In the genomic region with DNA sequence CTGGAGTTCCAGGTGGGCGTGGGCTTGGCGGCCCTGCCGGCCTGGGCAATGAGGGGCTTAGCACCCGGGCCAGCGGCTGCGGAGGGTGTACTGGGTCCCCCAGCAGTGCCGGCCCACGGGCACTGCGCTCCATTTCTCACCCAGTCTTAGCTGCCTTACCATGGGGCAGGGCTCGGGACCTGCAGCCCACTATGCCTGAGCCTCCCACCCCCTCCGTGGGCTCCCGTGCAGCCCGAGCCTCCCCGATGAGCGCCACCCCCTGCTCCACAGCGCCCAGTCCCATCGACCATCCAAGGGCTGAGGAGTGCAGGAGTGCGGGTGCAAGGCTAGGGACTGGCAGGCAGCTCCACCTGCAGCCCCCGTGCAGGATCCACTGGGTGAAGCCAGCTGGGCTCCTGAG, we compare ENCODE assay signal across 4 cellular contexts.
A peak's percentile ranks its signal among the peaks of the same experiment; 100 is the strongest.
DNase-seq lines count a peak whose midpoint lies in the region; ATAC-seq, FAIRE-seq and TF ChIP-seq lines count a peak whose summit lies in the region.
"Not testable (repeated sequence)": the region's sequence is repeated elsewhere in the genome, so short reads cannot be mapped to it uniquely, and the experiment has no call there.

No MANE protein-coding gene starts in this region.

- ATAC-seq in K562, HepG2: not testable (repeated sequence)

- POLR2A ChIA-PET in K562 (lab: Yijun Ruan, JAX); HepG2 (lab: Yijun Ruan, JAX): not testable (repeated sequence)

- BruUV-seq in K562 (replicated peaks; lab: Mats Ljungman, UMichigan); HepG2 (replicated peaks; lab: Mats Ljungman, UMichigan): not testable (repeated sequence)

- H3K9me3 ChIP-seq in K562 (replicated peaks; ENCODE audit: control insufficient read depth, insufficient read depth, low read depth, low read length); HepG2 (ENCODE audit: low read length): not testable (repeated sequence)

- H3K4me1 ChIP-seq in K562 (replicated peaks in 1 of 2; ENCODE audit: control insufficient read depth in 2 of 2, insufficient read depth in 2 of 2, low read length in 2 of 2), result not testable (repeated sequence)
- H3K4me1 ChIP-seq in HepG2 (ENCODE audit: insufficient read depth, low read length), result peaks cover 30% of the 10 kb centered on the region

- H3K27ac Mint-ChIP-seq in chondrocyte (ENCODE audit: unreplicated experiment), result not testable (repeated sequence)

- H3K36me3 Mint-ChIP-seq in chondrocyte (ENCODE audit: low read depth), result peaks cover 23% of the 10 kb centered on the region

- not testable (repeated sequence) for H2AFZ ChIP-seq in K562 (ENCODE audit: low read depth, low read length); HepG2 (ENCODE audit: low read length)

- H4K20me1 ChIP-seq in K562 (replicated peaks; ENCODE audit: control insufficient read depth, insufficient read depth, low read length); HepG2 (ENCODE audit: insufficient read depth, low read length): not testable (repeated sequence)

- TF ChIP-seq POLR2A in K562 (conservative IDR thresholded peaks at IDR 0.05); HepG2 (IDR thresholded peaks at IDR 0.05; ENCODE audit: insufficient read depth in 1 of 2, low read depth in 2 of 2, low read length in 2 of 2): not testable (repeated sequence)

- not testable (repeated sequence) for H3K4me3 Mint-ChIP-seq in chondrocyte (ENCODE audit: unreplicated experiment)

- H3K9ac ChIP-seq in K562 (ENCODE audit: insufficient read depth in 1 of 2, low read depth in 2 of 2, low read length in 2 of 2); HepG2 (ENCODE audit: insufficient read depth, low read depth, low read length): not testable (repeated sequence)

- 11% methylated on average over 12 of the region's 19 CpGs for WGBS in K562 (ENCODE audit: insufficient coverage, low coverage, missing lambda C conversion rate)
- 100% methylated on average over 5 of the region's 19 CpGs for WGBS in HepG2 (ENCODE audit: low lambda C conversion rate)

- intact Hi-C loops in K562 (cut with micrococcal nuclease); HepG2 (cut with micrococcal nuclease; ENCODE audit: unreplicated experiment): not testable (repeated sequence)

- H3K4me1 Mint-ChIP-seq in chondrocyte (ENCODE audit: low read depth), result not testable (repeated sequence)

- H3K27ac ChIP-seq in K562 (ENCODE audit: extremely low read depth, low read depth, low read length); HepG2 (ENCODE audit: extremely low read length, insufficient read depth, low read length): not testable (repeated sequence)

- not testable (repeated sequence) for FAIRE-seq in K562 (lab: Jason Lieb, UNC); HepG2 (lab: Jason Lieb, UNC)

- H3K36me3 ChIP-seq in K562 (ENCODE audit: control insufficient read depth, insufficient read depth, low read length); HepG2 (replicated peaks in 1 of 2; ENCODE audit: control insufficient read depth in 1 of 2, insufficient read depth in 2 of 2, low read length in 2 of 2): not testable (repeated sequence)

- not testable (repeated sequence) for H3K9me3 Mint-ChIP-seq in chondrocyte (ENCODE audit: low read depth)

- not testable (repeated sequence) for H3K27me3 ChIP-seq in K562 (ENCODE audit: control insufficient read depth in 2 of 2, insufficient read depth in 2 of 2, low read length in 2 of 2); HepG2 (ENCODE audit: control insufficient read depth in 1 of 2, insufficient read depth in 2 of 2, low read length in 2 of 2)

- not testable (repeated sequence) for H3K4me3 ChIP-seq in K562; HepG2 (replicated peaks in 1 of 3; ENCODE audit: insufficient read depth in 1 of 3, low read depth in 2 of 3, low read length in 3 of 3)

- TF ChIP-seq CTCF in K562 (IDR thresholded peaks at IDR 0.05 in 2 of 3, conservative IDR thresholded peaks at IDR 0.05 in 1 of 3; ENCODE audit: insufficient read depth in 2 of 3, low read depth in 1 of 3, low read length in 3 of 3); chondrocyte (IDR thresholded peaks at IDR 0.05); HepG2 (CRISPR knock-in tag; IDR thresholded peaks at IDR 0.05): not testable (repeated sequence)

- in situ Hi-C loops in K562 (cut with MboI); HepG2 (cut with HindIII; ENCODE audit: extremely low pct_ligation_motif_present, low pct_unique_long_range_greater_than_20kb): not testable (repeated sequence)

- DNase-seq in NCI-H82 (lab: John Stamatoyannopoulos, UW), result peak; percentile 3
- not testable (repeated sequence) for DNase-seq in K562 (ENCODE audit: extremely low read depth in 1 of 4, low spot score in 3 of 4); HepG2 (ENCODE audit: low spot score)
- peak; percentile 58 for DNase-seq in chondrocyte (ENCODE audit: low spot score)

- TF ChIP-seq RAD21 in K562 (CRISPR knock-in tag; conservative IDR thresholded peaks at IDR 0.05 in 1 of 2, IDR thresholded peaks at IDR 0.05 in 1 of 2); HepG2 (CRISPR knock-in tag; IDR thresholded peaks at IDR 0.05): not testable (repeated sequence)

- H3K9me1 ChIP-seq in K562 (ENCODE audit: control insufficient read depth, insufficient read depth, low read length), result not testable (repeated sequence)

- not testable (repeated sequence) for H3K4me2 ChIP-seq in K562 (ENCODE audit: insufficient read depth, low read length); HepG2 (ENCODE audit: low read depth, low read length)

- H3K79me2 ChIP-seq in K562 (ENCODE audit: control insufficient read depth, insufficient read depth, low read length); HepG2 (ENCODE audit: insufficient read depth, low read length): not testable (repeated sequence)

- TF ChIP-seq EP300 in K562 (IDR thresholded peaks at IDR 0.05; ENCODE audit: low read length); HepG2 (IDR thresholded peaks at IDR 0.05; ENCODE audit: low read depth in 2 of 2, low read length in 2 of 2); HepG2 (CRISPR knock-in tag; IDR thresholded peaks at IDR 0.05; ENCODE audit: borderline replicate concordance): not testable (repeated sequence)

- CTCF ChIA-PET in K562 (lab: Yijun Ruan, JAX; ENCODE audit: low intra/inter-chr PET ratio); HepG2 (lab: Yijun Ruan, JAX; ENCODE audit: low intra/inter-chr PET ratio, low total read pairs): not testable (repeated sequence)

- not testable (repeated sequence) for H3K27me3 Mint-ChIP-seq in chondrocyte (ENCODE audit: low read depth)

TF ChIP-seq in K562, 482 proteins besides CTCF, POLR2A, EP300 and RAD21:
- 0 out of 2 replicates have a peak, but pooled peaks have one; percentile 24 for TF ChIP-seq POLR2G (IDR thresholded peaks at IDR 0.05; ENCODE audit: low read depth, low read length)

TF ChIP-seq in HepG2, 621 proteins besides CTCF, POLR2A, EP300 and RAD21:
- TF ChIP-seq, protein P1, sequence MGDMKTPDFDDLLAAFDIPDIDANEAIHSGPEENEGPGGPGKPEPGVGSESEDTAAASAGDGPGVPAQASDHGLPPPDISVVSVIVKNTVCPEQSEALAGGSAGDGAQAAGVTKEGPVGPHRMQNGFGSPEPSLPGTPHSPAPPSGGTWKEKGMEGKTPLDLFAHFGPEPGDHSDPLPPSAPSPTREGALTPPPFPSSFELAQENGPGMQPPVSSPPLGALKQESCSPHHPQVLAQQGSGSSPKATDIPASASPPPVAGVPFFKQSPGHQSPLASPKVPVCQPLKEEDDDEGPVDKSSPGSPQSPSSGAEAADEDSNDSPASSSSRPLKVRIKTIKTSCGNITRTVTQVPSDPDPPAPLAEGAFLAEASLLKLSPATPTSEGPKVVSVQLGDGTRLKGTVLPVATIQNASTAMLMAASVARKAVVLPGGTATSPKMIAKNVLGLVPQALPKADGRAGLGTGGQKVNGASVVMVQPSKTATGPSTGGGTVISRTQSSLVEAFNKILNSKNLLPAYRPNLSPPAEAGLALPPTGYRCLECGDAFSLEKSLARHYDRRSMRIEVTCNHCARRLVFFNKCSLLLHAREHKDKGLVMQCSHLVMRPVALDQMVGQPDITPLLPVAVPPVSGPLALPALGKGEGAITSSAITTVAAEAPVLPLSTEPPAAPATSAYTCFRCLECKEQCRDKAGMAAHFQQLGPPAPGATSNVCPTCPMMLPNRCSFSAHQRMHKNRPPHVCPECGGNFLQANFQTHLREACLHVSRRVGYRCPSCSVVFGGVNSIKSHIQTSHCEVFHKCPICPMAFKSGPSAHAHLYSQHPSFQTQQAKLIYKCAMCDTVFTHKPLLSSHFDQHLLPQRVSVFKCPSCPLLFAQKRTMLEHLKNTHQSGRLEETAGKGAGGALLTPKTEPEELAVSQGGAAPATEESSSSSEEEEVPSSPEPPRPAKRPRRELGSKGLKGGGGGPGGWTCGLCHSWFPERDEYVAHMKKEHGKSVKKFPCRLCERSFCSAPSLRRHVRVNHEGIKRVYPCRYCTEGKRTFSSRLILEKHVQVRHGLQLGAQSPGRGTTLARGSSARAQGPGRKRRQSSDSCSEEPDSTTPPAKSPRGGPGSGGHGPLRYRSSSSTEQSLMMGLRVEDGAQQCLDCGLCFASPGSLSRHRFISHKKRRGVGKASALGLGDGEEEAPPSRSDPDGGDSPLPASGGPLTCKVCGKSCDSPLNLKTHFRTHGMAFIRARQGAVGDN (CRISPR knock-in tag; IDR thresholded peaks at IDR 0.05), result 0 out of 2 replicates have a peak, but pooled peaks have one; percentile 10
